ENCODE assay signal across 1 cellular context in the genomic region with DNA sequence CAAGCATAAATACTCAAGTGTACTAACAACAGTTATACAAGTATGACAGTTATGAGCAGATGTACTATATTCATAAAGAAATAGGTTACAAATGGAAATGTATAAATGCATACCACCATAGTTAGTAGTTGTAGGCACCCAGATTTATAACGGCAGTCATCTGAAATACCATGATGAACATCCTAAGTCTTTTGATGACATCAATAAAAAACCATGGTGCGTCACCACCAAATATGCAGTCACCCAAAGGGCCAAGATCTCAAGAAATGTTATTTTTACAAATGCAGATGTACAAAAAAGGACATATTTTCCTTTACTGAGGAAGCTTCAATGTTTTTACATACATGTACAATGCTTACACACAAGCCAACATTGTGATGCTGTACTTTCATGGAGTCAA.
TF ChIP-seq lines count a peak whose summit lies in the region.

No MANE protein-coding gene starts in this region.

TF ChIP-seq in IMR-90, 13 proteins besides CTCF, POLR2A, EP300 and RAD21:
- TF ChIP-seq, protein P1, sequence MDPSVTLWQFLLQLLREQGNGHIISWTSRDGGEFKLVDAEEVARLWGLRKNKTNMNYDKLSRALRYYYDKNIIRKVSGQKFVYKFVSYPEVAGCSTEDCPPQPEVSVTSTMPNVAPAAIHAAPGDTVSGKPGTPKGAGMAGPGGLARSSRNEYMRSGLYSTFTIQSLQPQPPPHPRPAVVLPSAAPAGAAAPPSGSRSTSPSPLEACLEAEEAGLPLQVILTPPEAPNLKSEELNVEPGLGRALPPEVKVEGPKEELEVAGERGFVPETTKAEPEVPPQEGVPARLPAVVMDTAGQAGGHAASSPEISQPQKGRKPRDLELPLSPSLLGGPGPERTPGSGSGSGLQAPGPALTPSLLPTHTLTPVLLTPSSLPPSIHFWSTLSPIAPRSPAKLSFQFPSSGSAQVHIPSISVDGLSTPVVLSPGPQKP (IDR thresholded peaks at IDR 0.05; ENCODE audit: borderline replicate concordance, low read depth, low read length), result no peak
- TF ChIP-seq CHD1 (IDR thresholded peaks at IDR 0.05; ENCODE audit: low read depth, low read length), result no peak
- no peak for TF ChIP-seq SMC3 (IDR thresholded peaks at IDR 0.05; ENCODE audit: low read depth, low read length)
- no peak for TF ChIP-seq RCOR1 (IDR thresholded peaks at IDR 0.05; ENCODE audit: insufficient replicate concordance, low read length)
- TF ChIP-seq BHLHE40 (IDR thresholded peaks at IDR 0.05; ENCODE audit: low read depth, low read length), result no peak
- no peak for TF ChIP-seq MXI1 (IDR thresholded peaks at IDR 0.05; ENCODE audit: borderline replicate concordance, low read depth, low read length)
- no peak for TF ChIP-seq RFX5 (IDR thresholded peaks at IDR 0.05; ENCODE audit: low read depth, low read length)
- TF ChIP-seq MAFK (IDR thresholded peaks at IDR 0.05; ENCODE audit: low read depth, low read length), result no peak
- TF ChIP-seq, protein P2, sequence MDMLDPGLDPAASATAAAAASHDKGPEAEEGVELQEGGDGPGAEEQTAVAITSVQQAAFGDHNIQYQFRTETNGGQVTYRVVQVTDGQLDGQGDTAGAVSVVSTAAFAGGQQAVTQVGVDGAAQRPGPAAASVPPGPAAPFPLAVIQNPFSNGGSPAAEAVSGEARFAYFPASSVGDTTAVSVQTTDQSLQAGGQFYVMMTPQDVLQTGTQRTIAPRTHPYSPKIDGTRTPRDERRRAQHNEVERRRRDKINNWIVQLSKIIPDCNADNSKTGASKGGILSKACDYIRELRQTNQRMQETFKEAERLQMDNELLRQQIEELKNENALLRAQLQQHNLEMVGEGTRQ (IDR thresholded peaks at IDR 0.05; ENCODE audit: low read depth, low read length), result no peak
- no peak for TF ChIP-seq MAZ (IDR thresholded peaks at IDR 0.05; ENCODE audit: borderline replicate concordance, low read depth, low read length)
- TF ChIP-seq NFE2L2 (IDR thresholded peaks at IDR 0.05; ENCODE audit: low read depth, low read length), result no peak
